9 cellular contexts compared by ENCODE assay signal in genomic region chr13:30143671-30144400, GRCh38.
DNase-seq lines count a peak whose midpoint lies in the region; ATAC-seq, FAIRE-seq and TF ChIP-seq lines count a peak whose summit lies in the region.
"Had no signal": no experiment of that assay in that cellular context is flagged by ENCODE, and none has a peak within 500 bp of the region (broad histone marks: within the 10 kb centered on the region; RNA-seq: fewer than 3 reads in every experiment).

No MANE protein-coding gene starts in this region.

- no peaks in the 10 kb centered on the region for H3K36me3 ChIP-seq in HepG2 (replicated peaks in 1 of 2; ENCODE audit: control insufficient read depth in 1 of 2, insufficient read depth in 2 of 2, low read length in 2 of 2)
- H3K36me3 ChIP-seq in right lobe of liver = no peaks in the 10 kb centered on the region
- H3K36me3 ChIP-seq in hepatocyte (replicated peaks; ENCODE audit: insufficient read depth, low read depth) = no peaks in the 10 kb centered on the region
- no peaks in the 10 kb centered on the region for H3K36me3 ChIP-seq in pancreas

- ATAC-seq in HepG2 (no peak), right lobe of liver (no peak), pancreas (no peak), left cardiac atrium (no peak), HG02852 (IDR thresholded peaks at IDR 0.05; ENCODE audit: unreplicated experiment) (no peak)

- BruUV-seq in HepG2 (replicated peaks; lab: Mats Ljungman, UMichigan) = no TSS peak

- H3K36me3 Mint-ChIP-seq in activated naive CD8-positive, alpha-beta T cell = peaks cover 3% of the 10 kb centered on the region

- H3K4me3 ChIP-seq in HepG2 (replicated peaks in 1 of 3; ENCODE audit: insufficient read depth in 1 of 3, low read depth in 2 of 3, low read length in 3 of 3) (no peak overlapping the region), right lobe of liver (no peak overlapping the region), hepatocyte (no peak overlapping the region), pancreas (no peak overlapping the region)
- H3K4me3 ChIP-seq: coronary artery had no signal

- no peak for TF ChIP-seq RAD21 in HepG2 (CRISPR knock-in tag; IDR thresholded peaks at IDR 0.05)

- peaks cover 1 to 10% of the 10 kb centered on the region in 2 experiments; a peak in 2 of 5 replicates for H3K27me3 ChIP-seq in HepG2 (ENCODE audit: control insufficient read depth in 1 of 2, insufficient read depth in 2 of 2, low read length in 2 of 2)
- H3K27me3 ChIP-seq in right lobe of liver = no peaks in the 10 kb centered on the region
- no peaks in the 10 kb centered on the region for H3K27me3 ChIP-seq in hepatocyte
- H3K27me3 ChIP-seq in pancreas = no peaks in the 10 kb centered on the region

- TF ChIP-seq CTCF in HepG2 (CRISPR knock-in tag; IDR thresholded peaks at IDR 0.05) (no peak), right lobe of liver (IDR thresholded peaks at IDR 0.05) (no peak), hepatocyte (IDR thresholded peaks at IDR 0.05; ENCODE audit: poor library complexity) (no peak), pancreas (IDR thresholded peaks at IDR 0.05) (no peak), GM10266 (IDR thresholded peaks at IDR 0.05; ENCODE audit: control insufficient read depth, insufficient read depth, low read depth, missing control alignments) (no peak)

- TF ChIP-seq EP300 in HepG2 (IDR thresholded peaks at IDR 0.05; ENCODE audit: low read depth in 2 of 2, low read length in 2 of 2) (no peak), HepG2 (CRISPR knock-in tag; IDR thresholded peaks at IDR 0.05; ENCODE audit: borderline replicate concordance) (no peak)

- H2AFZ ChIP-seq in HepG2 (ENCODE audit: low read length) = no peak overlapping the region
- H2AFZ ChIP-seq in hepatocyte = no peak overlapping the region

- intact Hi-C loops in HepG2 (cut with micrococcal nuclease; ENCODE audit: unreplicated experiment) (no loop called here), right lobe of liver (cut with DNase I) (loop anchor here in 1 of 2 donors (10.0 kb wide), 1 partner anchor 651 kb away; no protein-coding TSS in a partner anchor), pancreas (cut with DNase I) (no loop called here), left cardiac atrium (cut with DNase I) (no loop called here)

- no peaks in the 10 kb centered on the region for H3K27me3 Mint-ChIP-seq in activated naive CD8-positive, alpha-beta T cell

- no peaks in the 10 kb centered on the region for H3K79me2 ChIP-seq in HepG2 (ENCODE audit: insufficient read depth, low read length)
- H3K79me2 ChIP-seq in hepatocyte = no peaks in the 10 kb centered on the region

- H3K4me1 Mint-ChIP-seq in activated naive CD8-positive, alpha-beta T cell (ENCODE audit: low read depth) = peaks cover 57% of the 10 kb centered on the region

- H3K4me3 Mint-ChIP-seq in activated naive CD8-positive, alpha-beta T cell = no peak overlapping the region

- no peak overlapping the region for H3K4me2 ChIP-seq in HepG2 (ENCODE audit: low read depth, low read length)
- H3K4me2 ChIP-seq in hepatocyte = no peak overlapping the region

- H3K4me1 ChIP-seq in HepG2 (ENCODE audit: insufficient read depth, low read length) = no peaks in the 10 kb centered on the region
- no peaks in the 10 kb centered on the region for H3K4me1 ChIP-seq in right lobe of liver
- H3K4me1 ChIP-seq in hepatocyte (ENCODE audit: insufficient read depth) = peaks cover 15% of the 10 kb centered on the region
- no peaks in the 10 kb centered on the region for H3K4me1 ChIP-seq in pancreas

- FAIRE-seq in HepG2 (lab: Jason Lieb, UNC) (no peak), pancreas (lab: Jason Lieb, UNC) (no peak)

- CTCF ChIA-PET in HepG2 (lab: Yijun Ruan, JAX; ENCODE audit: low intra/inter-chr PET ratio, low total read pairs) = no interaction called here

- no peak overlapping the region for H3K27ac ChIP-seq in HepG2 (ENCODE audit: extremely low read length, insufficient read depth, low read length)
- no peak overlapping the region for H3K27ac ChIP-seq in right lobe of liver
- H3K27ac ChIP-seq in hepatocyte = peak overlapping the region; percentile 76
- peak overlapping the region in 1 of 4 donors; percentile 62 for H3K27ac ChIP-seq in pancreas

- H3K27ac Mint-ChIP-seq in activated naive CD8-positive, alpha-beta T cell = peak overlapping the region; percentile 16

- no peak for DNase-seq in HepG2 (ENCODE audit: low spot score)
- no peak for DNase-seq in right lobe of liver
- DNase-seq in hepatocyte (ENCODE audit: low spot score) = peak; percentile 21
- no peak for DNase-seq in pancreas
- DNase-seq in GM10266 (ENCODE audit: extremely low spot score) = no peak
- no peak for DNase-seq in left cardiac atrium

- peaks cover 5% of the 10 kb centered on the region for H3K9me3 Mint-ChIP-seq in activated naive CD8-positive, alpha-beta T cell (ENCODE audit: low read depth)

- POLR2A ChIA-PET in HepG2 (lab: Yijun Ruan, JAX) = no interaction called here

- no peak for TF ChIP-seq POLR2A in HepG2 (IDR thresholded peaks at IDR 0.05; ENCODE audit: insufficient read depth in 1 of 2, low read depth in 2 of 2, low read length in 2 of 2)
- no peak for TF ChIP-seq POLR2A in right lobe of liver (IDR thresholded peaks at IDR 0.05)

- no peaks in the 10 kb centered on the region for H3K9me2 ChIP-seq in hepatocyte (replicated peaks; ENCODE audit: insufficient read depth)

- H3K9me3 ChIP-seq in HepG2 (ENCODE audit: low read length) = no peaks in the 10 kb centered on the region
- no peaks in the 10 kb centered on the region for H3K9me3 ChIP-seq in right lobe of liver
- H3K9me3 ChIP-seq in hepatocyte (ENCODE audit: low read depth) = no peaks in the 10 kb centered on the region
- H3K9me3 ChIP-seq in pancreas = no peaks in the 10 kb centered on the region

- WGBS in HepG2 (ENCODE audit: low lambda C conversion rate) = 86% methylated on average over 4 of the region's 5 CpGs
- 91% methylated on average over 5 of the region's 5 CpGs for WGBS in right lobe of liver (ENCODE audit: insufficient coverage, low coverage, low lambda C conversion rate, missing lambda C conversion rate)
- WGBS in hepatocyte (ENCODE audit: low lambda C conversion rate, missing lambda C conversion rate) = 82% methylated on average over 5 of the region's 5 CpGs
- 93 to 97% methylated on average over 5 of the region's 5 CpGs for WGBS in pancreas, 2 donors

- no peak overlapping the region for H3K9ac ChIP-seq in HepG2 (ENCODE audit: insufficient read depth, low read depth, low read length)

- H4K20me1 ChIP-seq in HepG2 (ENCODE audit: insufficient read depth, low read length) (no peaks in the 10 kb centered on the region), hepatocyte (ENCODE audit: insufficient read depth, poor library complexity, severe bottlenecking) (no peaks in the 10 kb centered on the region)

- in situ Hi-C loops in HepG2 (cut with HindIII; ENCODE audit: extremely low pct_ligation_motif_present, low pct_unique_long_range_greater_than_20kb) = no loop called here

TF ChIP-seq in HepG2, 621 proteins besides CTCF, POLR2A, EP300 and RAD21:
- TF ChIP-seq LCORL (IDR thresholded peaks at IDR 0.05) (no peak), LCORL (CRISPR knock-in tag; IDR thresholded peaks at IDR 0.05) (no peak), HBP1 (CRISPR knock-in tag; IDR thresholded peaks at IDR 0.05; ENCODE audit: low read depth) (no peak), KLF13 (CRISPR knock-in tag; IDR thresholded peaks at IDR 0.05) (no peak), DMAP1 (CRISPR knock-in tag; IDR thresholded peaks at IDR 0.05) (no peak), ZNF703 (CRISPR knock-in tag; IDR thresholded peaks at IDR 0.05; ENCODE audit: borderline replicate concordance) (no peak), ZNF44 (CRISPR knock-in tag; IDR thresholded peaks at IDR 0.05) (no peak), THAP11 (CRISPR knock-in tag; IDR thresholded peaks at IDR 0.05) (0 out of 2 replicates have a peak, but pooled peaks have one; percentile 47), NFYC (CRISPR knock-in tag; IDR thresholded peaks at IDR 0.05) (peak; percentile 21; the same call in 1 of the 2 replicates), ZNF143 (CRISPR knock-in tag; IDR thresholded peaks at IDR 0.05) (peak; percentile 51)
